In the genomic region with DNA sequence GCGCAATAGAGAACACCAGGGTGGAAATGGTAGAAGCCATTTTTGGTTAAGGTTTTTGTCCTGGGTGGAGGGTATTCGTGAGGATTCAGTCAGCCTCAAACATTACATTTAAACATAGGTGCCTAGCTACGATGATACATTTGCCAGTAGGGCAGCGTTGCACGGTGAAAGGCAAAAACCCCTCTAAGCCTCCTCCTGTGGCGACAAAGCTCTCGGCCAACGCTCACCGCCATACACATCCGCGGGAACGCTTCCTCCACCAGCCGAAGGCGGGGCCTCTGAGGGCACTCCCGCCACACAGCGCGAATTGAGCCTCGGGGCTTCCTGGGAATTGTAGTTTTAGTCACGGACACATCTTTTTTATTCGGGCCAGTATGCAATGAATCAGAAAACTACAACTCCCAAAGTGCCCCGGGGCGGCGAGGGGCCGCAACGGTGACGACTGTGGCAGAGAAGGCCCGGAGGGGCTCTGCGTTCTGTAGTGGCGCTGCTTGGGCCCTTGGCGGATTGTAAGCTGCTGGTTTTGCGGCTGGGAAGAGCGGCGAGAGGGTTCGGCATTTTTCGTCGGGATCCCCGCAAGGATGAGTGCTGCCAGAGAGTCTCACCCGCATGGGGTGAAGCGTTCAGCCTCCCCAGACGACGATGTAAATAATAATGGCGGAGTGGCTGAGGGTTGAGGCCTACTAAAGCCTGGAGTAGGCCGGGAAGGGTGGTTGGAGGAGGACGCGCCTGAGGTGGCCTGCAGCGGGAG, we compare ENCODE assay signal across 1 cellular context.
TF ChIP-seq lines count a peak whose summit lies in the region.

A gene (plus strand): TSS at position 450 of the 751 bp plus-strand sequence. CDS start 132 bp downstream, at position 582.

TF ChIP-seq in HepG2, 621 proteins besides CTCF, POLR2A, EP300 and RAD21 (continued from another document and continues in another):
- 0 out of 2 replicates have a peak, but pooled peaks have one; percentile 25 for TF ChIP-seq ZNF839 (CRISPR knock-in tag; IDR thresholded peaks at IDR 0.05; ENCODE audit: borderline replicate concordance)
- peak; percentile 56 for TF ChIP-seq FOSL2 (CRISPR knock-in tag; IDR thresholded peaks at IDR 0.05)
- no peak for TF ChIP-seq TEAD2 (CRISPR knock-in tag; IDR thresholded peaks at IDR 0.05)
- peak; percentile 22; the same call in 1 of the 2 replicates for TF ChIP-seq ZNF329 (CRISPR knock-in tag; IDR thresholded peaks at IDR 0.05; ENCODE audit: low read depth)
- 0 out of 2 replicates have a peak, but pooled peaks have one; percentile 16 for TF ChIP-seq ZNF3 (CRISPR knock-in tag; IDR thresholded peaks at IDR 0.05)
- TF ChIP-seq ZNF781 (CRISPR knock-in tag; IDR thresholded peaks at IDR 0.05; ENCODE audit: borderline replicate concordance, not compliant biosample characterization): peak; percentile 91
- TF ChIP-seq, protein P1, sequence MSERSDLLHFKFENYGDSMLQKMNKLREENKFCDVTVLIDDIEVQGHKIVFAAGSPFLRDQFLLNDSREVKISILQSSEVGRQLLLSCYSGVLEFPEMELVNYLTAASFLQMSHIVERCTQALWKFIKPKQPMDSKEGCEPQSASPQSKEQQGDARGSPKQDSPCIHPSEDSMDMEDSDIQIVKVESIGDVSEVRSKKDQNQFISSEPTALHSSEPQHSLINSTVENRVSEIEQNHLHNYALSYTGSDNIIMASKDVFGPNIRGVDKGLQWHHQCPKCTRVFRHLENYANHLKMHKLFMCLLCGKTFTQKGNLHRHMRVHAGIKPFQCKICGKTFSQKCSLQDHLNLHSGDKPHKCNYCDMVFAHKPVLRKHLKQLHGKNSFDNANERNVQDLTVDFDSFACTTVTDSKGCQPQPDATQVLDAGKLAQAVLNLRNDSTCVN (CRISPR knock-in tag; IDR thresholded peaks at IDR 0.05; ENCODE audit: borderline replicate concordance): 0 out of 2 replicates have a peak, but pooled peaks have one; percentile 32
- TF ChIP-seq NR2C2 (CRISPR knock-in tag; IDR thresholded peaks at IDR 0.05; ENCODE audit: borderline replicate concordance): peak; percentile 96
- TF ChIP-seq SATB2 (CRISPR knock-in tag; IDR thresholded peaks at IDR 0.05): peak; percentile 58; the same call in 1 of the 2 replicates
- TF ChIP-seq, protein P2, sequence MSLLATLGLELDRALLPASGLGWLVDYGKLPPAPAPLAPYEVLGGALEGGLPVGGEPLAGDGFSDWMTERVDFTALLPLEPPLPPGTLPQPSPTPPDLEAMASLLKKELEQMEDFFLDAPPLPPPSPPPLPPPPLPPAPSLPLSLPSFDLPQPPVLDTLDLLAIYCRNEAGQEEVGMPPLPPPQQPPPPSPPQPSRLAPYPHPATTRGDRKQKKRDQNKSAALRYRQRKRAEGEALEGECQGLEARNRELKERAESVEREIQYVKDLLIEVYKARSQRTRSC (CRISPR knock-in tag; IDR thresholded peaks at IDR 0.05; ENCODE audit: low read depth): 0 out of 2 replicates have a peak, but pooled peaks have one; percentile 56
- TF ChIP-seq ZNF333 (CRISPR knock-in tag; IDR thresholded peaks at IDR 0.05; ENCODE audit: borderline replicate concordance): peak; percentile 96; the same call in 1 of the 2 replicates
- no peak for TF ChIP-seq ZNF720 (CRISPR knock-in tag; IDR thresholded peaks at IDR 0.05)
- TF ChIP-seq IRX3 (CRISPR knock-in tag; IDR thresholded peaks at IDR 0.05; ENCODE audit: borderline replicate concordance, low read depth): peak; percentile 79; the same call in 1 of the 2 replicates
- TF ChIP-seq DNMT3B (CRISPR knock-in tag; conservative IDR thresholded peaks at IDR 0.05): peak; percentile 87
- peak; percentile 79; the same call in 1 of the 2 replicates for TF ChIP-seq BRD4 (CRISPR knock-in tag; IDR thresholded peaks at IDR 0.05)
- no peak for TF ChIP-seq NONO (IDR thresholded peaks at IDR 0.05)
- peak; percentile 65; the same call in 1 of the 2 replicates for TF ChIP-seq NONO (CRISPR knock-in tag; conservative IDR thresholded peaks at IDR 0.05)
- TF ChIP-seq, protein P3, sequence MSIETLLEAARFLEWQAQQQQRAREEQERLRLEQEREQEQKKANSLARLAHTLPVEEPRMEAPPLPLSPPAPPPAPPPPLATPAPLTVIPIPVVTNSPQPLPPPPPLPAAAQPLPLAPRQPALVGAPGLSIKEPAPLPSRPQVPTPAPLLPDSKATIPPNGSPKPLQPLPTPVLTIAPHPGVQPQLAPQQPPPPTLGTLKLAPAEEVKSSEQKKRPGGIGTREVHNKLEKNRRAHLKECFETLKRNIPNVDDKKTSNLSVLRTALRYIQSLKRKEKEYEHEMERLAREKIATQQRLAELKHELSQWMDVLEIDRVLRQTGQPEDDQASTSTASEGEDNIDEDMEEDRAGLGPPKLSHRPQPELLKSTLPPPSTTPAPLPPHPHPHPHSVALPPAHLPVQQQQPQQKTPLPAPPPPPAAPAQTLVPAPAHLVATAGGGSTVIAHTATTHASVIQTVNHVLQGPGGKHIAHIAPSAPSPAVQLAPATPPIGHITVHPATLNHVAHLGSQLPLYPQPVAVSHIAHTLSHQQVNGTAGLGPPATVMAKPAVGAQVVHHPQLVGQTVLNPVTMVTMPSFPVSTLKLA (IDR thresholded peaks at IDR 0.05): no peak
- TF ChIP-seq, protein P4, sequence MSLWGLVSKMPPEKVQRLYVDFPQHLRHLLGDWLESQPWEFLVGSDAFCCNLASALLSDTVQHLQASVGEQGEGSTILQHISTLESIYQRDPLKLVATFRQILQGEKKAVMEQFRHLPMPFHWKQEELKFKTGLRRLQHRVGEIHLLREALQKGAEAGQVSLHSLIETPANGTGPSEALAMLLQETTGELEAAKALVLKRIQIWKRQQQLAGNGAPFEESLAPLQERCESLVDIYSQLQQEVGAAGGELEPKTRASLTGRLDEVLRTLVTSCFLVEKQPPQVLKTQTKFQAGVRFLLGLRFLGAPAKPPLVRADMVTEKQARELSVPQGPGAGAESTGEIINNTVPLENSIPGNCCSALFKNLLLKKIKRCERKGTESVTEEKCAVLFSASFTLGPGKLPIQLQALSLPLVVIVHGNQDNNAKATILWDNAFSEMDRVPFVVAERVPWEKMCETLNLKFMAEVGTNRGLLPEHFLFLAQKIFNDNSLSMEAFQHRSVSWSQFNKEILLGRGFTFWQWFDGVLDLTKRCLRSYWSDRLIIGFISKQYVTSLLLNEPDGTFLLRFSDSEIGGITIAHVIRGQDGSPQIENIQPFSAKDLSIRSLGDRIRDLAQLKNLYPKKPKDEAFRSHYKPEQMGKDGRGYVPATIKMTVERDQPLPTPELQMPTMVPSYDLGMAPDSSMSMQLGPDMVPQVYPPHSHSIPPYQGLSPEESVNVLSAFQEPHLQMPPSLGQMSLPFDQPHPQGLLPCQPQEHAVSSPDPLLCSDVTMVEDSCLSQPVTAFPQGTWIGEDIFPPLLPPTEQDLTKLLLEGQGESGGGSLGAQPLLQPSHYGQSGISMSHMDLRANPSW (CRISPR knock-in tag; IDR thresholded peaks at IDR 0.05; ENCODE audit: borderline replicate concordance): 0 out of 2 replicates have a peak, but pooled peaks have one; percentile 68
- TF ChIP-seq ZKSCAN8 (CRISPR knock-in tag; IDR thresholded peaks at IDR 0.05; ENCODE audit: borderline replicate concordance): 0 out of 2 replicates have a peak, but pooled peaks have one; percentile 45
- TF ChIP-seq KAT8 (CRISPR knock-in tag; IDR thresholded peaks at IDR 0.05): peak; percentile 75
- TF ChIP-seq DPF2 (CRISPR knock-in tag; IDR thresholded peaks at IDR 0.05; ENCODE audit: borderline replicate concordance, low read depth): no peak
- TF ChIP-seq, protein P5, sequence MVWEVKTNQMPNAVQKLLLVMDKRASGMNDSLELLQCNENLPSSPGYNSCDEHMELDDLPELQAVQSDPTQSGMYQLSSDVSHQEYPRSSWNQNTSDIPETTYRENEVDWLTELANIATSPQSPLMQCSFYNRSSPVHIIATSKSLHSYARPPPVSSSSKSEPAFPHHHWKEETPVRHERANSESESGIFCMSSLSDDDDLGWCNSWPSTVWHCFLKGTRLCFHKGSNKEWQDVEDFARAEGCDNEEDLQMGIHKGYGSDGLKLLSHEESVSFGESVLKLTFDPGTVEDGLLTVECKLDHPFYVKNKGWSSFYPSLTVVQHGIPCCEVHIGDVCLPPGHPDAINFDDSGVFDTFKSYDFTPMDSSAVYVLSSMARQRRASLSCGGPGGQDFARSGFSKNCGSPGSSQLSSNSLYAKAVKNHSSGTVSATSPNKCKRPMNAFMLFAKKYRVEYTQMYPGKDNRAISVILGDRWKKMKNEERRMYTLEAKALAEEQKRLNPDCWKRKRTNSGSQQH (CRISPR knock-in tag; IDR thresholded peaks at IDR 0.05; ENCODE audit: low read depth): no peak
- peak; percentile 61; the same call in 1 of the 2 replicates for TF ChIP-seq ZNF264 (CRISPR knock-in tag; IDR thresholded peaks at IDR 0.05)
- no peak for TF ChIP-seq ZNF446 (CRISPR knock-in tag; IDR thresholded peaks at IDR 0.05)
- peak; percentile 98 for TF ChIP-seq CREM (IDR thresholded peaks at IDR 0.05)
- TF ChIP-seq CREM (CRISPR knock-in tag; IDR thresholded peaks at IDR 0.05): no peak
- no peak; the same call in 1 of the 2 replicates for TF ChIP-seq GATA4 (IDR thresholded peaks at IDR 0.05; ENCODE audit: borderline replicate concordance, low read depth)
- no peak; the same call in 1 of the 2 replicates for TF ChIP-seq ZFP1 (CRISPR knock-in tag; IDR thresholded peaks at IDR 0.05)
- TF ChIP-seq ZNF501 (CRISPR knock-in tag; IDR thresholded peaks at IDR 0.05): peak; percentile 88
- no peak for TF ChIP-seq ATF7 (IDR thresholded peaks at IDR 0.05)
- TF ChIP-seq ATF7 (CRISPR knock-in tag; IDR thresholded peaks at IDR 0.05): peak; percentile 75
- 0 out of 2 replicates have a peak, but pooled peaks have one; percentile 26 for TF ChIP-seq MTF1 (CRISPR knock-in tag; IDR thresholded peaks at IDR 0.05)
- TF ChIP-seq ATAD3A (CRISPR knock-in tag; IDR thresholded peaks at IDR 0.05): no peak
- TF ChIP-seq, protein P6, sequence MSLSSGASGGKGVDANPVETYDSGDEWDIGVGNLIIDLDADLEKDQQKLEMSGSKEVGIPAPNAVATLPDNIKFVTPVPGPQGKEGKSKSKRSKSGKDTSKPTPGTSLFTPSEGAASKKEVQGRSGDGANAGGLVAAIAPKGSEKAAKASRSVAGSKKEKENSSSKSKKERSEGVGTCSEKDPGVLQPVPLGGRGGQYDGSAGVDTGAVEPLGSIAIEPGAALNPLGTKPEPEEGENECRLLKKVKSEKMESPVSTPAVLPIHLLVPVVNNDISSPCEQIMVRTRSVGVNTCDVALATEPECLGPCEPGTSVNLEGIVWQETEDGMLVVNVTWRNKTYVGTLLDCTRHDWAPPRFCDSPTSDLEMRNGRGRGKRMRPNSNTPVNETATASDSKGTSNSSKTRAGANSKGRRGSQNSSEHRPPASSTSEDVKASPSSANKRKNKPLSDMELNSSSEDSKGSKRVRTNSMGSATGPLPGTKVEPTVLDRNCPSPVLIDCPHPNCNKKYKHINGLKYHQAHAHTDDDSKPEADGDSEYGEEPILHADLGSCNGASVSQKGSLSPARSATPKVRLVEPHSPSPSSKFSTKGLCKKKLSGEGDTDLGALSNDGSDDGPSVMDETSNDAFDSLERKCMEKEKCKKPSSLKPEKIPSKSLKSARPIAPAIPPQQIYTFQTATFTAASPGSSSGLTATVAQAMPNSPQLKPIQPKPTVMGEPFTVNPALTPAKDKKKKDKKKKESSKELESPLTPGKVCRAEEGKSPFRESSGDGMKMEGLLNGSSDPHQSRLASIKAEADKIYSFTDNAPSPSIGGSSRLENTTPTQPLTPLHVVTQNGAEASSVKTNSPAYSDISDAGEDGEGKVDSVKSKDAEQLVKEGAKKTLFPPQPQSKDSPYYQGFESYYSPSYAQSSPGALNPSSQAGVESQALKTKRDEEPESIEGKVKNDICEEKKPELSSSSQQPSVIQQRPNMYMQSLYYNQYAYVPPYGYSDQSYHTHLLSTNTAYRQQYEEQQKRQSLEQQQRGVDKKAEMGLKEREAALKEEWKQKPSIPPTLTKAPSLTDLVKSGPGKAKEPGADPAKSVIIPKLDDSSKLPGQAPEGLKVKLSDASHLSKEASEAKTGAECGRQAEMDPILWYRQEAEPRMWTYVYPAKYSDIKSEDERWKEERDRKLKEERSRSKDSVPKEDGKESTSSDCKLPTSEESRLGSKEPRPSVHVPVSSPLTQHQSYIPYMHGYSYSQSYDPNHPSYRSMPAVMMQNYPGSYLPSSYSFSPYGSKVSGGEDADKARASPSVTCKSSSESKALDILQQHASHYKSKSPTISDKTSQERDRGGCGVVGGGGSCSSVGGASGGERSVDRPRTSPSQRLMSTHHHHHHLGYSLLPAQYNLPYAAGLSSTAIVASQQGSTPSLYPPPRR (CRISPR knock-in tag; IDR thresholded peaks at IDR 0.05; ENCODE audit: borderline replicate concordance): 0 out of 2 replicates have a peak, but pooled peaks have one; percentile 23
- TF ChIP-seq ARNTL (CRISPR knock-in tag; IDR thresholded peaks at IDR 0.05): peak; percentile 60; the same call in 1 of the 2 replicates
- TF ChIP-seq YEATS4 (CRISPR knock-in tag; IDR thresholded peaks at IDR 0.05; ENCODE audit: borderline replicate concordance): peak; percentile 87
- TF ChIP-seq, protein P7, sequence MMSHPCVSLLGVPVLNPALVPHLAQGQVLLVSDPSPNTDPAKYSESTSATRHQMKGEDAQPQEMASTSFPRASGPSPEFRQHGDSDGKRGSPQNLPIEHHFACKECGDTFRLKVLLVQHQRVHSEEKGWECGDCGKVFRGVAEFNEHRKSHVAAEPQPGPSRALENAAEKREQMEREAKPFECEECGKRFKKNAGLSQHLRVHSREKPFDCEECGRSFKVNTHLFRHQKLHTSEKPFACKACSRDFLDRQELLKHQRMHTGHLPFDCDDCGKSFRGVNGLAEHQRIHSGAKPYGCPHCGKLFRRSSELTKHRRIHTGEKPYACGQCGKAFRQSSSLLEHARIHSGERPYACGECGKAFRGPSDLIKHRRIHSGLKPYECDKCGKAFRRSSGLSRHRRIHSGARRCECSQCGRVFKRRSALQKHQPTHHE (CRISPR knock-in tag; IDR thresholded peaks at IDR 0.05; ENCODE audit: borderline replicate concordance): peak; percentile 32; the same call in 1 of the 2 replicates
- TF ChIP-seq PRPF4 (IDR thresholded peaks at IDR 0.05; ENCODE audit: low read depth, low read length, poor library complexity, severe bottlenecking): no peak
- TF ChIP-seq ELF1 (CRISPR knock-in tag; IDR thresholded peaks at IDR 0.05): peak; percentile 59; the same call in 1 of the 2 replicates
